1 cellular context compared by ENCODE assay signal in genomic region chr17:72121164-72122001, GRCh38.
TF ChIP-seq lines count a peak whose summit lies in the region.

No MANE protein-coding gene starts in this region.

TF ChIP-seq in HepG2, 621 proteins besides CTCF, POLR2A, EP300 and RAD21 (continued from another document and continues in another):
- TF ChIP-seq, protein P1, sequence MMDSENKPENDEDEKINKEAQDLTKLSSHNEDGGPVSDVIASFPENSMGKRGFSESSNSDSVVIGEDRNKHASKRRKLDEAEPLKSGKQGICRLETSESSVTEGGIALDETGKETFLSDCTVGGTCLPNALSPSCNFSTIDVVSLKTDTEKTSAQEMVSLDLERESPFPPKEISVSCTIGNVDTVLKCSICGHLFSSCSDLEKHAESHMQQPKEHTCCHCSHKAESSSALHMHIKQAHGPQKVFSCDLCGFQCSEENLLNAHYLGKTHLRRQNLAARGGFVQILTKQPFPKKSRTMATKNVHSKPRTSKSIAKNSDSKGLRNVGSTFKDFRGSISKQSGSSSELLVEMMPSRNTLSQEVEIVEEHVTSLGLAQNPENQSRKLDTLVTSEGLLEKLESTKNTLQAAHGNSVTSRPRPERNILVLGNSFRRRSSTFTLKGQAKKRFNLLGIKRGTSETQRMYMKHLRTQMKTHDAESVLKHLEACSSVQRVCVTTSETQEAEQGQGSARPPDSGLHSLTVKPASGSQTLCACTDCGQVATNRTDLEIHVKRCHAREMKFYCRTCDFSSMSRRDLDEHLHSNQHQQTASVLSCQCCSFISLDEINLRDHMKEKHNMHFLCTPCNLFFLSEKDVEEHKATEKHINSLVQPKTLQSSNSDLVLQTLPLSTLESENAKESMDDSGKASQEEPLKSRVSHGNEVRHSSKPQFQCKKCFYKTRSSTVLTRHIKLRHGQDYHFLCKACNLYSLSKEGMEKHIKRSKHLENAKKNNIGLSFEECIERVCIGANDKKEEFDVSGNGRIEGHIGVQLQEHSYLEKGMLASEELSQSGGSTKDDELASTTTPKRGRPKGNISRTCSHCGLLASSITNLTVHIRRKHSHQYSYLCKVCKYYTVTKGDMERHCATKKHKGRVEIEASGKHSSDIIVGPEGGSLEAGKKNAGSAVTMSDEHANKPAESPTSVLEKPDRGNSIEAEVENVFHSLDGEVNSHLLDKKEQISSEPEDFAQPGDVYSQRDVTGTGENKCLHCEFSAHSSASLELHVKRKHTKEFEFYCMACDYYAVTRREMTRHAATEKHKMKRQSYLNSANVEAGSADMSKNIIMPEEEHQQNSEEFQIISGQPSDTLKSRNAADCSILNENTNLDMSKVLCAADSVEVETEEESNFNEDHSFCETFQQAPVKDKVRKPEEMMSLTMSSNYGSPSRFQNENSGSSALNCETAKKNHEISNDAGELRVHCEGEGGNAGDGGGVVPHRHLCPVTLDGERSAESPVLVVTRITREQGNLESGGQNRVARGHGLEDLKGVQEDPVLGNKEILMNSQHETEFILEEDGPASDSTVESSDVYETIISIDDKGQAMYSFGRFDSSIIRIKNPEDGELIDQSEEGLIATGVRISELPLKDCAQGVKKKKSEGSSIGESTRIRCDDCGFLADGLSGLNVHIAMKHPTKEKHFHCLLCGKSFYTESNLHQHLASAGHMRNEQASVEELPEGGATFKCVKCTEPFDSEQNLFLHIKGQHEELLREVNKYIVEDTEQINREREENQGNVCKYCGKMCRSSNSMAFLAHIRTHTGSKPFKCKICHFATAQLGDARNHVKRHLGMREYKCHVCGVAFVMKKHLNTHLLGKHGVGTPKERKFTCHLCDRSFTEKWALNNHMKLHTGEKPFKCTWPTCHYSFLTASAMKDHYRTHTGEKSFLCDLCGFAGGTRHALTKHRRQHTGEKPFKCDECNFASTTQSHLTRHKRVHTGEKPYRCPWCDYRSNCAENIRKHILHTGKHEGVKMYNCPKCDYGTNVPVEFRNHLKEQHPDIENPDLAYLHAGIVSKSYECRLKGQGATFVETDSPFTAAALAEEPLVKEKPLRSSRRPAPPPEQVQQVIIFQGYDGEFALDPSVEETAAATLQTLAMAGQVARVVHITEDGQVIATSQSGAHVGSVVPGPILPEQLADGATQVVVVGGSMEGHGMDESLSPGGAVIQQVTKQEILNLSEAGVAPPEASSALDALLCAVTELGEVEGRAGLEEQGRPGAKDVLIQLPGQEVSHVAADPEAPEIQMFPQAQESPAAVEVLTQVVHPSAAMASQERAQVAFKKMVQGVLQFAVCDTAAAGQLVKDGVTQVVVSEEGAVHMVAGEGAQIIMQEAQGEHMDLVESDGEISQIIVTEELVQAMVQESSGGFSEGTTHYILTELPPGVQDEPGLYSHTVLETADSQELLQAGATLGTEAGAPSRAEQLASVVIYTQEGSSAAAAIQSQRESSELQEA (CRISPR knock-in tag; IDR thresholded peaks at IDR 0.05; ENCODE audit: not compliant biosample characterization) = peak; percentile 86
- TF ChIP-seq KLF13 (CRISPR knock-in tag; IDR thresholded peaks at IDR 0.05) (no peak), SSRP1 (CRISPR knock-in tag; IDR thresholded peaks at IDR 0.05) (peak; percentile 80; the same call in 1 of the 2 replicates), ZNF362 (CRISPR knock-in tag; IDR thresholded peaks at IDR 0.05; ENCODE audit: borderline replicate concordance) (peak; percentile 33; the same call in 1 of the 2 replicates), ZNF546 (CRISPR knock-in tag; conservative IDR thresholded peaks at IDR 0.05) (peak; percentile 68), NFKB2 (CRISPR knock-in tag; IDR thresholded peaks at IDR 0.05; ENCODE audit: borderline replicate concordance) (no peak), TCF7L2 (IDR thresholded peaks at IDR 0.05; ENCODE audit: low read depth, low read length) (no peak), NFE2L1 (CRISPR knock-in tag; IDR thresholded peaks at IDR 0.05; ENCODE audit: borderline replicate concordance) (peak; percentile 82; the same call in 1 of the 2 replicates), PATZ1 (CRISPR knock-in tag; IDR thresholded peaks at IDR 0.05) (peak; percentile 65), AGO1 (IDR thresholded peaks at IDR 0.05; ENCODE audit: low read depth, low read length, poor library complexity, severe bottlenecking) (peak; percentile 87), ZNF737 (CRISPR knock-in tag; IDR thresholded peaks at IDR 0.05; ENCODE audit: borderline replicate concordance) (no peak), TEAD2 (CRISPR knock-in tag; IDR thresholded peaks at IDR 0.05) (no peak), ZNF460 (CRISPR knock-in tag; IDR thresholded peaks at IDR 0.05; ENCODE audit: borderline replicate concordance) (peak; percentile 39; the same call in 1 of the 2 replicates), ZNF687 (CRISPR knock-in tag; IDR thresholded peaks at IDR 0.05) (peak; percentile 88), DNMT3B (CRISPR knock-in tag; conservative IDR thresholded peaks at IDR 0.05) (no peak), ZNF615 (CRISPR knock-in tag; IDR thresholded peaks at IDR 0.05; ENCODE audit: borderline replicate concordance) (no peak), ONECUT2 (CRISPR knock-in tag; IDR thresholded peaks at IDR 0.05) (no peak; the same call in 1 of the 2 replicates), ZNF512 (CRISPR knock-in tag; IDR thresholded peaks at IDR 0.05) (no peak; the same call in 1 of the 2 replicates), NR1H2 (CRISPR knock-in tag; IDR thresholded peaks at IDR 0.05; ENCODE audit: borderline replicate concordance, low read depth) (no peak; the same call in 1 of the 2 replicates), EEA1 (CRISPR knock-in tag; IDR thresholded peaks at IDR 0.05; ENCODE audit: borderline replicate concordance) (peak; percentile 95), SRY (CRISPR knock-in tag; IDR thresholded peaks at IDR 0.05) (peak; percentile 24), ZNF451 (CRISPR knock-in tag; IDR thresholded peaks at IDR 0.05) (peak; percentile 91; the same call in 1 of the 2 replicates), IRF9 (CRISPR knock-in tag; IDR thresholded peaks at IDR 0.05; ENCODE audit: borderline replicate concordance) (peak; percentile 28; the same call in 1 of the 2 replicates), ZFP37 (CRISPR knock-in tag; IDR thresholded peaks at IDR 0.05; ENCODE audit: borderline replicate concordance) (no peak), MAFF (IDR thresholded peaks at IDR 0.05; ENCODE audit: low read depth, low read length) (no peak), ZSCAN31 (CRISPR knock-in tag; IDR thresholded peaks at IDR 0.05; ENCODE audit: low read depth) (0 out of 2 replicates have a peak, but pooled peaks have one; percentile 48), SMARCC2 (IDR thresholded peaks at IDR 0.05) (no peak), PRMT3 (CRISPR knock-in tag; IDR thresholded peaks at IDR 0.05; ENCODE audit: borderline replicate concordance, low read depth) (no peak), ZNF136 (CRISPR knock-in tag; IDR thresholded peaks at IDR 0.05; ENCODE audit: low read depth) (no peak), PHF21A (CRISPR knock-in tag; IDR thresholded peaks at IDR 0.05) (no peak), PAX8 (CRISPR knock-in tag; IDR thresholded peaks at IDR 0.05; ENCODE audit: borderline replicate concordance) (0 out of 2 replicates have a peak, but pooled peaks have one; percentile 45)
- TF ChIP-seq, protein P2, sequence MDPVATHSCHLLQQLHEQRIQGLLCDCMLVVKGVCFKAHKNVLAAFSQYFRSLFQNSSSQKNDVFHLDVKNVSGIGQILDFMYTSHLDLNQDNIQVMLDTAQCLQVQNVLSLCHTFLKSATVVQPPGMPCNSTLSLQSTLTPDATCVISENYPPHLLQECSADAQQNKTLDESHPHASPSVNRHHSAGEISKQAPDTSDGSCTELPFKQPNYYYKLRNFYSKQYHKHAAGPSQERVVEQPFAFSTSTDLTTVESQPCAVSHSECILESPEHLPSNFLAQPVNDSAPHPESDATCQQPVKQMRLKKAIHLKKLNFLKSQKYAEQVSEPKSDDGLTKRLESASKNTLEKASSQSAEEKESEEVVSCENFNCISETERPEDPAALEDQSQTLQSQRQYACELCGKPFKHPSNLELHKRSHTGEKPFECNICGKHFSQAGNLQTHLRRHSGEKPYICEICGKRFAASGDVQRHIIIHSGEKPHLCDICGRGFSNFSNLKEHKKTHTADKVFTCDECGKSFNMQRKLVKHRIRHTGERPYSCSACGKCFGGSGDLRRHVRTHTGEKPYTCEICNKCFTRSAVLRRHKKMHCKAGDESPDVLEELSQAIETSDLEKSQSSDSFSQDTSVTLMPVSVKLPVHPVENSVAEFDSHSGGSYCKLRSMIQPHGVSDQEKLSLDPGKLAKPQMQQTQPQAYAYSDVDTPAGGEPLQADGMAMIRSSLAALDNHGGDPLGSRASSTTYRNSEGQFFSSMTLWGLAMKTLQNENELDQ (CRISPR knock-in tag; IDR thresholded peaks at IDR 0.05; ENCODE audit: borderline replicate concordance) = peak; percentile 41; the same call in 1 of the 2 replicates
- TF ChIP-seq, protein P3, sequence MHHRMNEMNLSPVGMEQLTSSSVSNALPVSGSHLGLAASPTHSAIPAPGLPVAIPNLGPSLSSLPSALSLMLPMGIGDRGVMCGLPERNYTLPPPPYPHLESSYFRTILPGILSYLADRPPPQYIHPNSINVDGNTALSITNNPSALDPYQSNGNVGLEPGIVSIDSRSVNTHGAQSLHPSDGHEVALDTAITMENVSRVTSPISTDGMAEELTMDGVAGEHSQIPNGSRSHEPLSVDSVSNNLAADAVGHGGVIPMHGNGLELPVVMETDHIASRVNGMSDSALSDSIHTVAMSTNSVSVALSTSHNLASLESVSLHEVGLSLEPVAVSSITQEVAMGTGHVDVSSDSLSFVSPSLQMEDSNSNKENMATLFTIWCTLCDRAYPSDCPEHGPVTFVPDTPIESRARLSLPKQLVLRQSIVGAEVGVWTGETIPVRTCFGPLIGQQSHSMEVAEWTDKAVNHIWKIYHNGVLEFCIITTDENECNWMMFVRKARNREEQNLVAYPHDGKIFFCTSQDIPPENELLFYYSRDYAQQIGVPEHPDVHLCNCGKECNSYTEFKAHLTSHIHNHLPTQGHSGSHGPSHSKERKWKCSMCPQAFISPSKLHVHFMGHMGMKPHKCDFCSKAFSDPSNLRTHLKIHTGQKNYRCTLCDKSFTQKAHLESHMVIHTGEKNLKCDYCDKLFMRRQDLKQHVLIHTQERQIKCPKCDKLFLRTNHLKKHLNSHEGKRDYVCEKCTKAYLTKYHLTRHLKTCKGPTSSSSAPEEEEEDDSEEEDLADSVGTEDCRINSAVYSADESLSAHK (CRISPR knock-in tag; IDR thresholded peaks at IDR 0.05; ENCODE audit: borderline replicate concordance) = no peak
